21 cellular contexts compared by ENCODE assay signal in genomic region chr10:63280386-63280785, GRCh38.
DNase-seq lines count a peak whose midpoint lies in the region; ATAC-seq, FAIRE-seq and TF ChIP-seq lines count a peak whose summit lies in the region.
"Had no signal": no experiment of that assay in that cellular context is flagged by ENCODE, and none has a peak within 500 bp of the region (broad histone marks: within the 10 kb centered on the region; RNA-seq: fewer than 3 reads in every experiment).

No MANE protein-coding gene starts in this region.

- ATAC-seq in A549, result no peak
- no peak for ATAC-seq in IMR-90 (ENCODE audit: low read depth)
- no peak for ATAC-seq in central memory CD8-positive, alpha-beta T cell (replicated peaks; ENCODE audit: extremely low read depth, poor library complexity, severe bottlenecking)
- no peak for ATAC-seq in HG02938 (IDR thresholded peaks at IDR 0.05; ENCODE audit: unreplicated experiment)
- no peak for ATAC-seq in HG02763 (IDR thresholded peaks at IDR 0.05; ENCODE audit: unreplicated experiment)
- ATAC-seq: CD8-positive, alpha-beta T cell had no signal

- peaks cover 6% of the 10 kb centered on the region for H3K36me3 Mint-ChIP-seq in central memory CD8-positive, alpha-beta T cell (ENCODE audit: insufficient read depth)

- H2AK5ac ChIP-seq in IMR-90 (ENCODE audit: low read depth, low read length), result no peak overlapping the region

- no peak for TF ChIP-seq EP300 in A549 (IDR thresholded peaks at IDR 0.05)

- H3K4me3 ChIP-seq in A549 (no peak overlapping the region), IMR-90 (ENCODE audit: insufficient read depth, low read depth, low read length) (no peak overlapping the region)
- H3K4me3 ChIP-seq: BLaER1 treated with 17β-estradiol and CSF1 and Interleukin-3, amounts not matched to agents 10 nM and 100 nM had no signal

- intact Hi-C loops in IMR-90 (cut with micrococcal nuclease), result no loop called here

- H3K9me3 ChIP-seq in A549, result no peaks in the 10 kb centered on the region
- H3K9me3 ChIP-seq in IMR-90 (ENCODE audit: control insufficient read depth, insufficient read depth, low read length), result no peaks in the 10 kb centered on the region
- H3K9me3 ChIP-seq: Caco-2 had no signal

- TF ChIP-seq CTCF in A549 (IDR thresholded peaks at IDR 0.05) (no peak), IMR-90 (conservative IDR thresholded peaks at IDR 0.05; ENCODE audit: low read depth, low read length) (no peak)

- no TSS peak for BruUV-seq in IMR-90 (replicated peaks; lab: Mats Ljungman, UMichigan)

- H2BK120ac ChIP-seq in IMR-90 (ENCODE audit: low read depth, low read length), result no peak overlapping the region

- no peak overlapping the region for H2AFZ ChIP-seq in IMR-90 (replicated peaks; ENCODE audit: low read length, poor library complexity)

- H3K9me3 Mint-ChIP-seq in central memory CD8-positive, alpha-beta T cell, result no peaks in the 10 kb centered on the region
- H3K9me3 Mint-ChIP-seq: CD4-positive, alpha-beta T cell; CD8-positive, alpha-beta T cell had no signal

- no peak overlapping the region for H2BK5ac ChIP-seq in IMR-90 (ENCODE audit: low read depth, low read length, poor library complexity, severe bottlenecking)

- TF ChIP-seq POLR2A in A549 (IDR thresholded peaks at IDR 0.05; ENCODE audit: low read length), result no peak
- TF ChIP-seq POLR2A in IMR-90 (IDR thresholded peaks at IDR 0.05; ENCODE audit: low read depth, low read length), result no peak

- dilution Hi-C loops in IMR-90 (cut with HindIII; ENCODE audit: low sequenced_read_pairs, unreplicated experiment), result no loop called here

- peaks cover 19 to 44% of the 10 kb centered on the region in 2 experiments for H3K79me1 ChIP-seq in IMR-90 (ENCODE audit: low read depth in 1 of 2, low read length in 2 of 2)

- H3K36me3 ChIP-seq in IMR-90 (ENCODE audit: control insufficient read depth, insufficient read depth, low read length), result no peaks in the 10 kb centered on the region

- H3K4me2 ChIP-seq in A549, result no peak overlapping the region
- H3K4me2 ChIP-seq in IMR-90 (ENCODE audit: low read depth, low read length), result no peak overlapping the region
- H3K4me2 ChIP-seq: BLaER1 treated with 17β-estradiol and CSF1 and Interleukin-3, amounts not matched to agents 10 nM and 100 nM had no signal

- H3K4me1 Mint-ChIP-seq in central memory CD8-positive, alpha-beta T cell, result no peaks in the 10 kb centered on the region

- H2BK20ac ChIP-seq in IMR-90 (ENCODE audit: low read depth, low read length), result no peak overlapping the region

- no peak overlapping the region for H3K9ac ChIP-seq in IMR-90 (ENCODE audit: low read depth, low read length)
- H3K9ac ChIP-seq: BLaER1 treated with 17β-estradiol and CSF1 and Interleukin-3, amounts not matched to agents 10 nM and 100 nM had no signal

- H3K27me3 Mint-ChIP-seq in central memory CD8-positive, alpha-beta T cell, result no peaks in the 10 kb centered on the region
- H3K27me3 Mint-ChIP-seq: B cell; CD4-positive, alpha-beta T cell had no signal

- no peak overlapping the region for H3K18ac ChIP-seq in IMR-90 (ENCODE audit: low read depth, low read length)

- H3K4me1 ChIP-seq in A549, result no peaks in the 10 kb centered on the region
- H3K4me1 ChIP-seq in IMR-90 (ENCODE audit: control insufficient read depth, insufficient read depth, low read length), result no peaks in the 10 kb centered on the region
- H3K4me1 ChIP-seq: Caco-2 had no signal

- H4K8ac ChIP-seq in IMR-90 (ENCODE audit: low read depth in 2 of 2, low read length in 2 of 2), result no peak overlapping the region

- no peak overlapping the region for H2BK15ac ChIP-seq in IMR-90 (ENCODE audit: low read depth, low read length)

- no peak overlapping the region for H3K23ac ChIP-seq in IMR-90 (ENCODE audit: low read depth, low read length)

- no peak overlapping the region for H3K4me3 Mint-ChIP-seq in central memory CD8-positive, alpha-beta T cell
- H3K4me3 Mint-ChIP-seq: B cell; CD4-positive, alpha-beta T cell; CD8-positive, alpha-beta T cell had no signal

- peaks cover 7% of the 10 kb centered on the region; the same call in 1 of the 2 replicates for H3K9me1 ChIP-seq in IMR-90 (ENCODE audit: insufficient read depth, low read length)

- H2AK9ac ChIP-seq in IMR-90 (replicated peaks; ENCODE audit: low read depth, low read length, poor library complexity), result no peak overlapping the region

- TF ChIP-seq RAD21 in A549 (conservative IDR thresholded peaks at IDR 0.05 in 1 of 2, IDR thresholded peaks at IDR 0.05 in 1 of 2) (no peak), IMR-90 (IDR thresholded peaks at IDR 0.05; ENCODE audit: low read length) (no peak)

- POLR2A ChIA-PET in A549 (lab: Yijun Ruan, JAX), result no interaction called here
- POLR2A ChIA-PET in IMR-90 (lab: Charles Lee; ENCODE audit: unreplicated experiment), result no interaction called here

- H4K20me1 ChIP-seq in IMR-90 (ENCODE audit: insufficient read depth, low read length), result peaks cover 5% of the 10 kb centered on the region; the same call in 1 of the 2 replicates

- no peak overlapping the region for H4K5ac ChIP-seq in IMR-90 (ENCODE audit: low read depth, low read length)

- H3K4ac ChIP-seq in IMR-90 (ENCODE audit: low read depth, low read length), result no peak overlapping the region

- no peak overlapping the region for H4K91ac ChIP-seq in IMR-90 (ENCODE audit: insufficient read depth, low read depth, low read length)

- in situ Hi-C loops in IMR-90 (cut with MboI; ENCODE audit: low sequenced_read_pairs), result no loop called here

- no peak overlapping the region for H3K27ac ChIP-seq in A549
- H3K27ac ChIP-seq in IMR-90 (ENCODE audit: insufficient read depth, low read length), result no peak overlapping the region
- H3K27ac ChIP-seq: BLaER1 treated with 17β-estradiol and CSF1 and Interleukin-3, amounts not matched to agents 10 nM and 100 nM; C4-2B had no signal

- WGBS in A549 (ENCODE audit: missing lambda C conversion rate), result 96% methylated on average over 6 of the region's 6 CpGs
- 100% methylated on average over 1 of the region's 6 CpGs; no CpG with 5 or more reads in 1 of the 2 experiments for WGBS in IMR-90 (ENCODE audit: extremely low coverage in 2 of 2, insufficient read length in 1 of 2), 2 experiments

- CTCF ChIA-PET in A549 (lab: Yijun Ruan, JAX), result interaction anchor here (0.6 kb wide), 1 partner anchor 86 kb away, joined by 3 read pairs; no protein-coding TSS in a partner anchor
- CTCF ChIA-PET in IMR-90 (lab: Yijun Ruan, JAX), result interaction anchor here (0.6 kb wide), 1 partner anchor 108 kb away, joined by 5 read pairs; no protein-coding TSS in a partner anchor

- no peak for DNase-seq in A549 (ENCODE audit: low read depth in 1 of 2, low spot score in 1 of 2)
- DNase-seq in IMR-90, result no peak
- DNase-seq in central memory CD8-positive, alpha-beta T cell (ENCODE audit: low spot score in 2 of 2), result no peak
- DNase-seq: 8988T; AML-193; Caco-2; Calu3; CD4-positive, alpha-beta T cell; CD8-positive, alpha-beta T cell; DMS79 treated with DMSO at 0.1 percent for 48 hours; GF-D8 had no signal

- H3K56ac ChIP-seq in IMR-90 (ENCODE audit: extremely low read depth, insufficient read depth, low read length), result no peak overlapping the region

- no peaks in the 10 kb centered on the region for H3K27me3 ChIP-seq in IMR-90 (ENCODE audit: control insufficient read depth, insufficient read depth, low read length)
- H3K27me3 ChIP-seq: BLaER1 treated with 17β-estradiol and CSF1 and Interleukin-3, amounts not matched to agents 10 nM and 100 nM had no signal

- no peak overlapping the region for H3K14ac ChIP-seq in IMR-90 (replicated peaks; ENCODE audit: low read depth, low read length)

- peak overlapping the region; percentile 32 for H3K27ac Mint-ChIP-seq in central memory CD8-positive, alpha-beta T cell (ENCODE audit: low read depth)
- H3K27ac Mint-ChIP-seq: B cell; CD4-positive, alpha-beta T cell; CD8-positive, alpha-beta T cell had no signal

- FAIRE-seq in A549 (lab: Jason Lieb, UNC), result no peak
- FAIRE-seq: A204.1, D721Med, G401.6, GM12891, GM19239 had no signal

TF ChIP-seq in A549, 52 proteins besides CTCF, POLR2A, EP300 and RAD21:
- TF ChIP-seq MAFK (IDR thresholded peaks at IDR 0.05; ENCODE audit: partially characterized antibody), result peak; percentile 70
- TF ChIP-seq, protein P1, sequence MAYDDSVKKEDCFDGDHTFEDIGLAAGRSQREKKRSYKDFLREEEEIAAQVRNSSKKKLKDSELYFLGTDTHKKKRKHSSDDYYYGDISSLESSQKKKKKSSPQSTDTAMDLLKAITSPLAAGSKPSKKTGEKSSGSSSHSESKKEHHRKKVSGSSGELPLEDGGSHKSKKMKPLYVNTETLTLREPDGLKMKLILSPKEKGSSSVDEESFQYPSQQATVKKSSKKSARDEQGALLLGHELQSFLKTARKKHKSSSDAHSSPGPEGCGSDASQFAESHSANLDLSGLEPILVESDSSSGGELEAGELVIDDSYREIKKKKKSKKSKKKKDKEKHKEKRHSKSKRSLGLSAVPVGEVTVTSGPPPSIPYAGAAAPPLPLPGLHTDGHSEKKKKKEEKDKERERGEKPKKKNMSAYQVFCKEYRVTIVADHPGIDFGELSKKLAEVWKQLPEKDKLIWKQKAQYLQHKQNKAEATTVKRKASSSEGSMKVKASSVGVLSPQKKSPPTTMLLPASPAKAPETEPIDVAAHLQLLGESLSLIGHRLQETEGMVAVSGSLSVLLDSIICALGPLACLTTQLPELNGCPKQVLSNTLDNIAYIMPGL (CRISPR knock-in tag; IDR thresholded peaks at IDR 0.05; ENCODE audit: borderline replicate concordance), result no peak
TF ChIP-seq in A549: peak in this region for 1.

TF ChIP-seq in IMR-90, 13 proteins besides CTCF, POLR2A, EP300 and RAD21 (continues in another document):
- no peak for TF ChIP-seq BHLHE40 (IDR thresholded peaks at IDR 0.05; ENCODE audit: low read depth, low read length)
- TF ChIP-seq, protein P2, sequence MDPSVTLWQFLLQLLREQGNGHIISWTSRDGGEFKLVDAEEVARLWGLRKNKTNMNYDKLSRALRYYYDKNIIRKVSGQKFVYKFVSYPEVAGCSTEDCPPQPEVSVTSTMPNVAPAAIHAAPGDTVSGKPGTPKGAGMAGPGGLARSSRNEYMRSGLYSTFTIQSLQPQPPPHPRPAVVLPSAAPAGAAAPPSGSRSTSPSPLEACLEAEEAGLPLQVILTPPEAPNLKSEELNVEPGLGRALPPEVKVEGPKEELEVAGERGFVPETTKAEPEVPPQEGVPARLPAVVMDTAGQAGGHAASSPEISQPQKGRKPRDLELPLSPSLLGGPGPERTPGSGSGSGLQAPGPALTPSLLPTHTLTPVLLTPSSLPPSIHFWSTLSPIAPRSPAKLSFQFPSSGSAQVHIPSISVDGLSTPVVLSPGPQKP (IDR thresholded peaks at IDR 0.05; ENCODE audit: borderline replicate concordance, low read depth, low read length), result no peak
- no peak for TF ChIP-seq CHD1 (IDR thresholded peaks at IDR 0.05; ENCODE audit: low read depth, low read length)
- TF ChIP-seq, protein P3, sequence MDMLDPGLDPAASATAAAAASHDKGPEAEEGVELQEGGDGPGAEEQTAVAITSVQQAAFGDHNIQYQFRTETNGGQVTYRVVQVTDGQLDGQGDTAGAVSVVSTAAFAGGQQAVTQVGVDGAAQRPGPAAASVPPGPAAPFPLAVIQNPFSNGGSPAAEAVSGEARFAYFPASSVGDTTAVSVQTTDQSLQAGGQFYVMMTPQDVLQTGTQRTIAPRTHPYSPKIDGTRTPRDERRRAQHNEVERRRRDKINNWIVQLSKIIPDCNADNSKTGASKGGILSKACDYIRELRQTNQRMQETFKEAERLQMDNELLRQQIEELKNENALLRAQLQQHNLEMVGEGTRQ (IDR thresholded peaks at IDR 0.05; ENCODE audit: low read depth, low read length), result no peak
- TF ChIP-seq CEBPB (IDR thresholded peaks at IDR 0.05; ENCODE audit: low read depth, low read length), result no peak
